ENCODE assay signal across 2 cellular contexts in the genomic region with DNA sequence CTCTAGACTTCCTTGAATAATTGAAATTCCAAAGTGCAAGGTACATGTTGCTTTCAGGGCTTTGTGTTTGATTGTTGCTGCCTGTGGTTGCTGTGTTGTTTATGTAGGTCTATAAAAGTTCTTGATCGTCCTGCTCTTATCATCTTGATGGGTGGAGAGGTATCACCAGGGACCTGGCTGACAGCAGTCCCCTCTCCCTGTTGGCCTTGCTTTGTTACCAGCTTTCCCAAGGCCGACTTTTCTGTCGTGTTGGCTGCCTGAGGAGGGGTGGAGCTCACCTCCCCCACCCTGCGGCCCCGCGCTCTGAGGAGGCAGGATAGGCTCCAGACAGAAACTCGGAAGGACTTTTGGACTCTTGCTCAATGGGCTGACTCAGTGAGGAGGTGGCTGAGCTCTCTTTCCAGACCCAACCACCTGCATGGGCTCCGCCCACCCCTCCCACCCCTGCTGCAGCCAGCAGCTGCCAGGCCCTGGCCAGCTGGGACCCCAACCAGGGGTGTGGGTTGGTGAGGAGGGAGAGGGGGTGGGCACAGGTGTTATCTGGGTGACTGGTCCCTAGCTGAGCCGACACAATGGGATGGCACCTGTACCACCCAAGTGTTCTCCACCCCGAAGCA.
A peak's percentile ranks its signal among the peaks of the same experiment; 100 is the strongest.
TF ChIP-seq lines count a peak whose summit lies in the region.

No MANE protein-coding gene starts in this region.

TF ChIP-seq in A549, 52 proteins besides CTCF, POLR2A, EP300 and RAD21 (continued from another document and continues in another):
- TF ChIP-seq ZNF302 (CRISPR knock-in tag; IDR thresholded peaks at IDR 0.05), result no peak
- TF ChIP-seq KDM5A (IDR thresholded peaks at IDR 0.05), result no peak
- TF ChIP-seq MYC (IDR thresholded peaks at IDR 0.05; ENCODE audit: borderline replicate concordance, low read length), result no peak; the same call in 1 of the 2 replicates
- no peak for TF ChIP-seq RCOR1 (IDR thresholded peaks at IDR 0.05; ENCODE audit: low read depth, low read length)
- TF ChIP-seq CHD2 (IDR thresholded peaks at IDR 0.05; ENCODE audit: low read length, partially characterized antibody), result no peak
- no peak for TF ChIP-seq HEYL (CRISPR knock-in tag; IDR thresholded peaks at IDR 0.05)
- TF ChIP-seq FOSB (CRISPR knock-in tag; IDR thresholded peaks at IDR 0.05), result peak; percentile 65; the same call in 1 of the 2 replicates
- no peak for TF ChIP-seq SREBF2 (IDR thresholded peaks at IDR 0.05)
- TF ChIP-seq, protein P1, sequence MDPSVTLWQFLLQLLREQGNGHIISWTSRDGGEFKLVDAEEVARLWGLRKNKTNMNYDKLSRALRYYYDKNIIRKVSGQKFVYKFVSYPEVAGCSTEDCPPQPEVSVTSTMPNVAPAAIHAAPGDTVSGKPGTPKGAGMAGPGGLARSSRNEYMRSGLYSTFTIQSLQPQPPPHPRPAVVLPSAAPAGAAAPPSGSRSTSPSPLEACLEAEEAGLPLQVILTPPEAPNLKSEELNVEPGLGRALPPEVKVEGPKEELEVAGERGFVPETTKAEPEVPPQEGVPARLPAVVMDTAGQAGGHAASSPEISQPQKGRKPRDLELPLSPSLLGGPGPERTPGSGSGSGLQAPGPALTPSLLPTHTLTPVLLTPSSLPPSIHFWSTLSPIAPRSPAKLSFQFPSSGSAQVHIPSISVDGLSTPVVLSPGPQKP (IDR thresholded peaks at IDR 0.05; ENCODE audit: low read depth, low read length), result no peak
- no peak for TF ChIP-seq EHMT2 (IDR thresholded peaks at IDR 0.05; ENCODE audit: low read depth)
- no peak for TF ChIP-seq ZFP36 (IDR thresholded peaks at IDR 0.05; ENCODE audit: borderline replicate concordance, partially characterized antibody)
- no peak for TF ChIP-seq NR3C1 (IDR thresholded peaks at IDR 0.05)
- peak; percentile 72 for TF ChIP-seq JUNB (IDR thresholded peaks at IDR 0.05)
- TF ChIP-seq ZSCAN20 (CRISPR knock-in tag; IDR thresholded peaks at IDR 0.05), result no peak
- TF ChIP-seq CEBPB (IDR thresholded peaks at IDR 0.05), result peak; percentile 95 to 99
- TF ChIP-seq, protein P2, sequence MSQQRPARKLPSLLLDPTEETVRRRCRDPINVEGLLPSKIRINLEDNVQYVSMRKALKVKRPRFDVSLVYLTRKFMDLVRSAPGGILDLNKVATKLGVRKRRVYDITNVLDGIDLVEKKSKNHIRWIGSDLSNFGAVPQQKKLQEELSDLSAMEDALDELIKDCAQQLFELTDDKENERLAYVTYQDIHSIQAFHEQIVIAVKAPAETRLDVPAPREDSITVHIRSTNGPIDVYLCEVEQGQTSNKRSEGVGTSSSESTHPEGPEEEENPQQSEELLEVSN (IDR thresholded peaks at IDR 0.05; ENCODE audit: borderline replicate concordance, low read depth), result no peak
- TF ChIP-seq NPAS2 (CRISPR knock-in tag; IDR thresholded peaks at IDR 0.05; ENCODE audit: borderline replicate concordance), result no peak
- TF ChIP-seq KDM1A (IDR thresholded peaks at IDR 0.05; ENCODE audit: low read depth), result no peak
- TF ChIP-seq, protein P3, sequence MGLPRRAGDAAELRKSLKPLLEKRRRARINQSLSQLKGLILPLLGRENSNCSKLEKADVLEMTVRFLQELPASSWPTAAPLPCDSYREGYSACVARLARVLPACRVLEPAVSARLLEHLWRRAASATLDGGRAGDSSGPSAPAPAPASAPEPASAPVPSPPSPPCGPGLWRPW (IDR thresholded peaks at IDR 0.05), result peak; percentile 79
- peak; percentile 89 to 94; a peak in 4 of 5 replicates for TF ChIP-seq JUN (IDR thresholded peaks at IDR 0.05)
- no peak for TF ChIP-seq NFE2L2 (conservative IDR thresholded peaks at IDR 0.05; ENCODE audit: low read length)
- TF ChIP-seq, protein P4, sequence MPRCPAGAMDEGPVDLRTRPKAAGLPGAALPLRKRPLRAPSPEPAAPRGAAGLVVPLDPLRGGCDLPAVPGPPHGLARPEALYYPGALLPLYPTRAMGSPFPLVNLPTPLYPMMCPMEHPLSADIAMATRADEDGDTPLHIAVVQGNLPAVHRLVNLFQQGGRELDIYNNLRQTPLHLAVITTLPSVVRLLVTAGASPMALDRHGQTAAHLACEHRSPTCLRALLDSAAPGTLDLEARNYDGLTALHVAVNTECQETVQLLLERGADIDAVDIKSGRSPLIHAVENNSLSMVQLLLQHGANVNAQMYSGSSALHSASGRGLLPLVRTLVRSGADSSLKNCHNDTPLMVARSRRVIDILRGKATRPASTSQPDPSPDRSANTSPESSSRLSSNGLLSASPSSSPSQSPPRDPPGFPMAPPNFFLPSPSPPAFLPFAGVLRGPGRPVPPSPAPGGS (IDR thresholded peaks at IDR 0.05), result no peak; the same call in 1 of the 3 replicates
- TF ChIP-seq HOXB13 (CRISPR knock-in tag; IDR thresholded peaks at IDR 0.05; ENCODE audit: low read depth), result 0 out of 2 replicates have a peak, but pooled peaks have one; percentile 23
- no peak for TF ChIP-seq RNF2 (IDR thresholded peaks at IDR 0.05; ENCODE audit: borderline replicate concordance, low read depth)
- TF ChIP-seq, protein P5, sequence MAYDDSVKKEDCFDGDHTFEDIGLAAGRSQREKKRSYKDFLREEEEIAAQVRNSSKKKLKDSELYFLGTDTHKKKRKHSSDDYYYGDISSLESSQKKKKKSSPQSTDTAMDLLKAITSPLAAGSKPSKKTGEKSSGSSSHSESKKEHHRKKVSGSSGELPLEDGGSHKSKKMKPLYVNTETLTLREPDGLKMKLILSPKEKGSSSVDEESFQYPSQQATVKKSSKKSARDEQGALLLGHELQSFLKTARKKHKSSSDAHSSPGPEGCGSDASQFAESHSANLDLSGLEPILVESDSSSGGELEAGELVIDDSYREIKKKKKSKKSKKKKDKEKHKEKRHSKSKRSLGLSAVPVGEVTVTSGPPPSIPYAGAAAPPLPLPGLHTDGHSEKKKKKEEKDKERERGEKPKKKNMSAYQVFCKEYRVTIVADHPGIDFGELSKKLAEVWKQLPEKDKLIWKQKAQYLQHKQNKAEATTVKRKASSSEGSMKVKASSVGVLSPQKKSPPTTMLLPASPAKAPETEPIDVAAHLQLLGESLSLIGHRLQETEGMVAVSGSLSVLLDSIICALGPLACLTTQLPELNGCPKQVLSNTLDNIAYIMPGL (CRISPR knock-in tag; IDR thresholded peaks at IDR 0.05; ENCODE audit: borderline replicate concordance), result no peak
- TF ChIP-seq, protein P6, sequence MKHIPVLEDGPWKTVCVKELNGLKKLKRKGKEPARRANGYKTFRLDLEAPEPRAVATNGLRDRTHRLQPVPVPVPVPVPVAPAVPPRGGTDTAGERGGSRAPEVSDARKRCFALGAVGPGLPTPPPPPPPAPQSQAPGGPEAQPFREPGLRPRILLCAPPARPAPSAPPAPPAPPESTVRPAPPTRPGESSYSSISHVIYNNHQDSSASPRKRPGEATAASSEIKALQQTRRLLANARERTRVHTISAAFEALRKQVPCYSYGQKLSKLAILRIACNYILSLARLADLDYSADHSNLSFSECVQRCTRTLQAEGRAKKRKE (CRISPR knock-in tag; IDR thresholded peaks at IDR 0.05; ENCODE audit: low read depth), result 0 out of 2 replicates have a peak, but pooled peaks have one; percentile 64

TF ChIP-seq in Ishikawa, 13 proteins besides CTCF, POLR2A, EP300 and RAD21 (continued from another document):
- TF ChIP-seq, protein P7, sequence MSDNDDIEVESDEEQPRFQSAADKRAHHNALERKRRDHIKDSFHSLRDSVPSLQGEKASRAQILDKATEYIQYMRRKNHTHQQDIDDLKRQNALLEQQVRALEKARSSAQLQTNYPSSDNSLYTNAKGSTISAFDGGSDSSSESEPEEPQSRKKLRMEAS (IDR thresholded peaks at IDR 0.05), result no peak
- TF ChIP-seq CREB1 (IDR thresholded peaks at IDR 0.05; ENCODE audit: low read depth) (no peak), FOXM1 (IDR thresholded peaks at IDR 0.05; ENCODE audit: borderline replicate concordance, low read depth) (no peak), ZBTB7A (IDR thresholded peaks at IDR 0.05; ENCODE audit: low read depth) (no peak), TCF12 (IDR thresholded peaks at IDR 0.05; ENCODE audit: low read depth) (peak; percentile 23; the same call in 1 of the 2 replicates)
- TF ChIP-seq, protein P8, sequence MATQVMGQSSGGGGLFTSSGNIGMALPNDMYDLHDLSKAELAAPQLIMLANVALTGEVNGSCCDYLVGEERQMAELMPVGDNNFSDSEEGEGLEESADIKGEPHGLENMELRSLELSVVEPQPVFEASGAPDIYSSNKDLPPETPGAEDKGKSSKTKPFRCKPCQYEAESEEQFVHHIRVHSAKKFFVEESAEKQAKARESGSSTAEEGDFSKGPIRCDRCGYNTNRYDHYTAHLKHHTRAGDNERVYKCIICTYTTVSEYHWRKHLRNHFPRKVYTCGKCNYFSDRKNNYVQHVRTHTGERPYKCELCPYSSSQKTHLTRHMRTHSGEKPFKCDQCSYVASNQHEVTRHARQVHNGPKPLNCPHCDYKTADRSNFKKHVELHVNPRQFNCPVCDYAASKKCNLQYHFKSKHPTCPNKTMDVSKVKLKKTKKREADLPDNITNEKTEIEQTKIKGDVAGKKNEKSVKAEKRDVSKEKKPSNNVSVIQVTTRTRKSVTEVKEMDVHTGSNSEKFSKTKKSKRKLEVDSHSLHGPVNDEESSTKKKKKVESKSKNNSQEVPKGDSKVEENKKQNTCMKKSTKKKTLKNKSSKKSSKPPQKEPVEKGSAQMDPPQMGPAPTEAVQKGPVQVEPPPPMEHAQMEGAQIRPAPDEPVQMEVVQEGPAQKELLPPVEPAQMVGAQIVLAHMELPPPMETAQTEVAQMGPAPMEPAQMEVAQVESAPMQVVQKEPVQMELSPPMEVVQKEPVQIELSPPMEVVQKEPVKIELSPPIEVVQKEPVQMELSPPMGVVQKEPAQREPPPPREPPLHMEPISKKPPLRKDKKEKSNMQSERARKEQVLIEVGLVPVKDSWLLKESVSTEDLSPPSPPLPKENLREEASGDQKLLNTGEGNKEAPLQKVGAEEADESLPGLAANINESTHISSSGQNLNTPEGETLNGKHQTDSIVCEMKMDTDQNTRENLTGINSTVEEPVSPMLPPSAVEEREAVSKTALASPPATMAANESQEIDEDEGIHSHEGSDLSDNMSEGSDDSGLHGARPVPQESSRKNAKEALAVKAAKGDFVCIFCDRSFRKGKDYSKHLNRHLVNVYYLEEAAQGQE (IDR thresholded peaks at IDR 0.05; ENCODE audit: low read depth), result no peak
- TF ChIP-seq, protein P9, sequence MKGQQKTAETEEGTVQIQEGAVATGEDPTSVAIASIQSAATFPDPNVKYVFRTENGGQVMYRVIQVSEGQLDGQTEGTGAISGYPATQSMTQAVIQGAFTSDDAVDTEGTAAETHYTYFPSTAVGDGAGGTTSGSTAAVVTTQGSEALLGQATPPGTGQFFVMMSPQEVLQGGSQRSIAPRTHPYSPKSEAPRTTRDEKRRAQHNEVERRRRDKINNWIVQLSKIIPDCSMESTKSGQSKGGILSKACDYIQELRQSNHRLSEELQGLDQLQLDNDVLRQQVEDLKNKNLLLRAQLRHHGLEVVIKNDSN (IDR thresholded peaks at IDR 0.05), result no peak
